Comparison of ENCODE assay signal across 18 cellular contexts in genomic region chr1:11198851-11199628, GRCh38. TPM values are rescaled to one million over a fixed set of nuclear protein-coding genes. Genes with fewer than 3 reads are reported as not detected.
A peak's percentile ranks its signal among the peaks of the same experiment; 100 is the strongest.
DNase-seq lines count a peak whose midpoint lies in the region; ATAC-seq and TF ChIP-seq lines count a peak whose summit lies in the region.
"Had no signal": no experiment of that assay in that cellular context is flagged by ENCODE, and none has a peak within 500 bp of the region (broad histone marks: within the 10 kb centered on the region; RNA-seq: fewer than 3 reads in every experiment).

No MANE protein-coding gene starts in this region.

- intact Hi-C loops in CD4-positive, alpha-beta memory T cell (cut with micrococcal nuclease) = no loop called here

- TF ChIP-seq CTCF in endothelial cell (IDR thresholded peaks at IDR 0.05; ENCODE audit: unreplicated experiment) = no peak

- POLR2A ChIA-PET in CD4-positive, alpha-beta memory T cell (lab: Charles Lee; ENCODE audit: partially characterized antibody) = no interaction called here

- no peaks in the 10 kb centered on the region for H3K9me3 ChIP-seq in CD4-positive, alpha-beta memory T cell (ENCODE audit: control insufficient read depth in 1 of 2, low read length in 2 of 2)
- H3K9me3 ChIP-seq: BLaER1, breast epithelium, psoas muscle, thoracic aorta had no signal

- peak overlapping the region; percentile 45 for H3K4me3 Mint-ChIP-seq in endothelial cell (ENCODE audit: unreplicated experiment)
- no peak overlapping the region for H3K4me3 Mint-ChIP-seq in CD4-positive, alpha-beta memory T cell
- H3K4me3 Mint-ChIP-seq: activated naive CD4-positive, alpha-beta T cell treated with anti-CD3 and anti-CD28 coated beads for 36 hours had no signal

- ATAC-seq in GM19455 (IDR thresholded peaks at IDR 0.05; ENCODE audit: unreplicated experiment) (no peak), HG03025 (IDR thresholded peaks at IDR 0.05; ENCODE audit: low FRiP score, unreplicated experiment) (no peak)
- ATAC-seq: K562, psoas muscle had no signal

- no peaks in the 10 kb centered on the region for H3K4me1 Mint-ChIP-seq in endothelial cell (ENCODE audit: unreplicated experiment)
- H3K4me1 Mint-ChIP-seq in CD4-positive, alpha-beta memory T cell = peaks cover 0 to 1% (median 0%) of the 10 kb centered on the region in 4 donors

- H3K27me3 ChIP-seq in CD4-positive, alpha-beta memory T cell (ENCODE audit: insufficient read depth, low read length) = no peaks in the 10 kb centered on the region
- H3K27me3 ChIP-seq: BLaER1, breast epithelium had no signal

- no peaks in the 10 kb centered on the region for H3K27me3 Mint-ChIP-seq in endothelial cell (ENCODE audit: unreplicated experiment)
- no peaks in the 10 kb centered on the region for H3K27me3 Mint-ChIP-seq in CD4-positive, alpha-beta memory T cell

- H3K4me1 ChIP-seq in CD4-positive, alpha-beta memory T cell (ENCODE audit: insufficient read depth, low read length) = no peaks in the 10 kb centered on the region
- H3K4me1 ChIP-seq: breast epithelium, psoas muscle had no signal

- H3K9me3 Mint-ChIP-seq in endothelial cell (ENCODE audit: unreplicated experiment) = no peaks in the 10 kb centered on the region
- no peaks in the 10 kb centered on the region for H3K9me3 Mint-ChIP-seq in CD4-positive, alpha-beta memory T cell
- H3K9me3 Mint-ChIP-seq: activated naive CD4-positive, alpha-beta T cell treated with anti-CD3 and anti-CD28 coated beads for 36 hours had no signal

- CTCF ChIA-PET in CD4-positive, alpha-beta memory T cell (lab: Charles Lee; ENCODE audit: partially characterized antibody) = interaction anchor here (1.8 kb wide), 1 partner anchor 162 kb away, joined by 6 read pairs; no protein-coding TSS in a partner anchor

- peaks cover 49% of the 10 kb centered on the region for H3K36me3 ChIP-seq in CD4-positive, alpha-beta memory T cell (ENCODE audit: insufficient read depth, low read length)
- H3K36me3 ChIP-seq: breast epithelium had no signal

- DNase-seq in NCI-H1694 treated with DMSO at 0.1 percent for 48 hours (lab: John Stamatoyannopoulos, UW) (peak; percentile 86), NCI-H524 (lab: John Stamatoyannopoulos, UW) (peak; percentile 97 to 98), endothelial cell (ENCODE audit: low spot score) (no peak), putamen (ENCODE audit: low spot score) (peak; percentile 68)
- DNase-seq in CD4-positive, alpha-beta memory T cell = no peak
- DNase-seq: activated CD8-positive, alpha-beta memory T cell treated with anti-CD3 and anti-CD28 coated beads, Interleukin-2, amount 50 U/mL, for 4 hours; activated naive CD4-positive, alpha-beta T cell treated with anti-CD3 and anti-CD28 coated beads for 36 hours; kidney glomerular epithelial cell; NCI-H2029 treated with DMSO at 0.1 percent for 48 hours; psoas muscle had no signal

- H3K4me3 ChIP-seq in CD4-positive, alpha-beta memory T cell (ENCODE audit: low read length in 2 of 2) = no peak overlapping the region
- H3K4me3 ChIP-seq: BLaER1, breast epithelium, K562, psoas muscle, thoracic aorta had no signal

- no peak overlapping the region for H3K27ac ChIP-seq in CD4-positive, alpha-beta memory T cell (ENCODE audit: low read depth, low read length)
- H3K27ac ChIP-seq: BLaER1, breast epithelium, psoas muscle, thoracic aorta had no signal

- no peak overlapping the region for H3K27ac Mint-ChIP-seq in endothelial cell (ENCODE audit: unreplicated experiment)
- peak overlapping the region in 2 of 7 donors; percentile 29 to 57 for H3K27ac Mint-ChIP-seq in CD4-positive, alpha-beta memory T cell
- H3K27ac Mint-ChIP-seq: activated naive CD4-positive, alpha-beta T cell treated with anti-CD3 and anti-CD28 coated beads for 36 hours had no signal

- H3K36me3 Mint-ChIP-seq in endothelial cell (ENCODE audit: low read depth, unreplicated experiment) = peaks cover 30% of the 10 kb centered on the region
- H3K36me3 Mint-ChIP-seq in CD4-positive, alpha-beta memory T cell = peaks cover 52 to 67% of the 10 kb centered on the region in 2 donors

RNA-seq across cellular contexts. Expression of gene ANGPTL7, which starts 9.9 kb away (rescaled TPM):
- total RNA-seq in endothelial cell (ENCODE audit: unreplicated experiment) = not detected
- not detected for total RNA-seq in CD4-positive, alpha-beta memory T cell
- polyA plus RNA-seq in CD4-positive, alpha-beta memory T cell = not detected
- total RNA-seq: activated naive CD4-positive, alpha-beta T cell treated with anti-CD3 and anti-CD28 coated beads for 36 hours; Daoy; endothelial cell of umbilical vein; K562 had no signal
- polyA plus RNA-seq: endothelial cell of umbilical vein, K562 had no signal

Comparison
In these comparisons a context has a peak if more than half of its experiments do, and no peak if none do; other contexts are left out.
1. DNase-seq: peak in NCI-H1694 treated with DMSO at 0.1 percent for 48 hours (single experiment), NCI-H524 (2 of 2) and putamen (single experiment); none in endothelial cell (single experiment) and CD4-positive, alpha-beta memory T cell (0 of 5).